ENCODE assay signal across 20 cellular contexts in the genomic region with DNA sequence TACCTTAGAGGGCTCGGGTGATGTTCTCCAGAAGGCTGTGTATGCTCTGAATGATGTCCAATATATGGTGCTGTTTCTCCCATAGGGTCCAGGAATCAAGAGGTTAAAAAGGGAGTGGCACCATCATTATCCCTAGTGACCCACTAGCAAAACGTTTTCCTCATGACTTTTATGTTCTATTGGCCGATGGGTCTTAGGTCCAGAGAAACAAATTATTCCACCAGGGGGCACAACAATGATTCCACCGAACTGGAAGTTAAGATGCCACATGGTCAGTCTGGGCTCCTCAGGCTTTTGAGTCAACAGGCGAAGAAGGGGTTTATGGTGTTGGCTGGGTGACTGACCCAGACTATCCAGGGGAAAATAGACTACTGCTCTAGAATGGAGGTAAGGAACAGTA.
DNase-seq lines count a peak whose midpoint lies in the region; ATAC-seq and TF ChIP-seq lines count a peak whose summit lies in the region.
"Had no signal": no experiment of that assay in that cellular context is flagged by ENCODE, and none has a peak within 500 bp of the region (broad histone marks: within the 10 kb centered on the region; RNA-seq: fewer than 3 reads in every experiment).

No MANE protein-coding gene starts in this region.

- no peaks in the 10 kb centered on the region for H3K4me1 ChIP-seq in GM23338 (ENCODE audit: insufficient read depth)
- H3K4me1 ChIP-seq in CD8-positive, alpha-beta memory T cell (ENCODE audit: insufficient read depth, low read length): no peaks in the 10 kb centered on the region
- H3K4me1 ChIP-seq: breast epithelium had no signal

- no peak overlapping the region for H3K27ac Mint-ChIP-seq in GM23338
- H3K27ac Mint-ChIP-seq in CD8-positive, alpha-beta memory T cell: no peak overlapping the region
- H3K27ac Mint-ChIP-seq: activated CD4-positive, alpha-beta memory T cell treated with anti-CD3 and anti-CD28 coated beads for 36 hours; activated naive CD8-positive, alpha-beta T cell treated with anti-CD3 and anti-CD28 coated beads, Interleukin-2, amount 10 ng/mL, durations not matched to agents 7 days and 5 days had no signal

- no peaks in the 10 kb centered on the region for H3K9me2 ChIP-seq in GM23338 (ENCODE audit: insufficient read depth)

- H3K4me1 Mint-ChIP-seq in GM23338: no peaks in the 10 kb centered on the region; the same call in 2 of the 3 replicates
- H3K4me1 Mint-ChIP-seq in CD8-positive, alpha-beta memory T cell: no peaks in the 10 kb centered on the region
- H3K4me1 Mint-ChIP-seq: activated naive CD8-positive, alpha-beta T cell treated with anti-CD3 and anti-CD28 coated beads, Interleukin-2, amount 10 ng/mL, durations not matched to agents 7 days and 5 days; IgD-negative memory B cell had no signal

- DNase-seq in AG09309 (ENCODE audit: low read depth): no peak
- peak; percentile 50 for DNase-seq in GM23338 (ENCODE audit: low spot score)
- peak; percentile 26 for DNase-seq in RPMI7951 (ENCODE audit: low read depth)
- DNase-seq in fibroblast of mammary gland (ENCODE audit: low read depth): peak; percentile 16
- no peak for DNase-seq in DMS79 (lab: John Stamatoyannopoulos, UW)
- DNase-seq in activated CD4-positive, alpha-beta T cell treated with anti-CD3 and anti-CD28 coated beads, Interleukin-2, amount 50 U/mL, for 48 hours: no peak
- DNase-seq in CD8-positive, alpha-beta memory T cell: no peak
- DNase-seq: activated CD4-positive, alpha-beta memory T cell treated with anti-CD3 and anti-CD28 coated beads for 36 hours; activated naive CD8-positive, alpha-beta T cell treated with anti-CD3 and anti-CD28 coated beads, Interleukin-2, amount 10 ng/mL, durations not matched to agents 7 days and 5 days; activated T-cell treated with anti-CD3 and anti-CD28 coated beads, Interleukin-2, amount 50 U/mL, for 48 hours; left cardiac atrium; NCI-H1436; NCI-H345; ovary; stimulated activated CD4-positive, alpha-beta T cell treated with anti-CD3 and anti-CD28 coated beads, Interleukin-4, amount 100 ng/mL, for 24 hours had no signal

- CTCF ChIA-PET in CD8-positive, alpha-beta memory T cell (lab: Charles Lee): no interaction called here

- peak; percentile 6 for TF ChIP-seq CTCF in AG09309 (IDR thresholded peaks at IDR 0.05; ENCODE audit: control insufficient read depth, insufficient read depth, low read depth, low read length, missing control alignments)
- peak; percentile 43 to 51 for TF ChIP-seq CTCF in GM23338 (conservative IDR thresholded peaks at IDR 0.05; ENCODE audit: low read depth in 2 of 2)
- no peak for TF ChIP-seq CTCF in fibroblast of mammary gland (conservative IDR thresholded peaks at IDR 0.05; ENCODE audit: control insufficient read depth, insufficient read depth, low read depth, low read length)

- POLR2A ChIA-PET in CD8-positive, alpha-beta memory T cell (lab: Charles Lee): no interaction called here

- H3K9me3 Mint-ChIP-seq in GM23338: no peaks in the 10 kb centered on the region
- H3K9me3 Mint-ChIP-seq in CD8-positive, alpha-beta memory T cell: no peaks in the 10 kb centered on the region
- H3K9me3 Mint-ChIP-seq: activated CD4-positive, alpha-beta memory T cell treated with anti-CD3 and anti-CD28 coated beads for 36 hours; activated naive CD8-positive, alpha-beta T cell treated with anti-CD3 and anti-CD28 coated beads, Interleukin-2, amount 10 ng/mL, durations not matched to agents 7 days and 5 days; IgD-negative memory B cell had no signal

- H3K4me3 ChIP-seq in AG09309 (ENCODE audit: control insufficient read depth, low read depth, low read length): no peak overlapping the region
- no peak overlapping the region for H3K4me3 ChIP-seq in GM23338
- no peak overlapping the region for H3K4me3 ChIP-seq in fibroblast of mammary gland (ENCODE audit: control insufficient read depth, low read depth, low read length)
- no peak overlapping the region for H3K4me3 ChIP-seq in CD8-positive, alpha-beta memory T cell (ENCODE audit: low read length)
- H3K4me3 ChIP-seq: breast epithelium, ovary, SK-N-MC, thoracic aorta had no signal

- ATAC-seq in GM23338 (no peak), GM21723 (IDR thresholded peaks at IDR 0.05; ENCODE audit: unreplicated experiment) (no peak)
- ATAC-seq: left cardiac atrium had no signal

- H3K79me2 ChIP-seq in GM23338 (replicated peaks; ENCODE audit: insufficient read depth): no peaks in the 10 kb centered on the region

- no peak overlapping the region for H2AFZ ChIP-seq in GM23338

- no peak overlapping the region for H3K4me3 Mint-ChIP-seq in GM23338
- no peak overlapping the region for H3K4me3 Mint-ChIP-seq in CD8-positive, alpha-beta memory T cell
- H3K4me3 Mint-ChIP-seq: activated CD4-positive, alpha-beta memory T cell treated with anti-CD3 and anti-CD28 coated beads for 36 hours; activated naive CD8-positive, alpha-beta T cell treated with anti-CD3 and anti-CD28 coated beads, Interleukin-2, amount 10 ng/mL, durations not matched to agents 7 days and 5 days; IgD-negative memory B cell had no signal

- no peak overlapping the region for H3K27ac ChIP-seq in GM23338 (ENCODE audit: low read depth)
- H3K27ac ChIP-seq in CD8-positive, alpha-beta memory T cell (ENCODE audit: low read depth, low read length): no peak overlapping the region
- H3K27ac ChIP-seq: breast epithelium, ovary, SK-N-MC, thoracic aorta had no signal

- H3K27me3 ChIP-seq in GM23338 (ENCODE audit: insufficient read depth): no peaks in the 10 kb centered on the region
- no peaks in the 10 kb centered on the region for H3K27me3 ChIP-seq in CD8-positive, alpha-beta memory T cell (ENCODE audit: insufficient read depth, low read length, poor library complexity, severe bottlenecking)
- H3K27me3 ChIP-seq: breast epithelium, ovary had no signal

- peaks cover 1% of the 10 kb centered on the region for H3K27me3 Mint-ChIP-seq in GM23338 (ENCODE audit: insufficient read depth, low read depth, poor library complexity)
- peaks cover 0 to 4% of the 10 kb centered on the region in 2 donors for H3K27me3 Mint-ChIP-seq in CD8-positive, alpha-beta memory T cell
- H3K27me3 Mint-ChIP-seq: activated CD4-positive, alpha-beta memory T cell treated with anti-CD3 and anti-CD28 coated beads for 36 hours; activated naive CD8-positive, alpha-beta T cell treated with anti-CD3 and anti-CD28 coated beads, Interleukin-2, amount 10 ng/mL, durations not matched to agents 7 days and 5 days; IgD-negative memory B cell had no signal

- no peak overlapping the region for H3K4me2 ChIP-seq in GM23338

- H3K36me3 ChIP-seq in GM23338 (ENCODE audit: insufficient read depth): no peaks in the 10 kb centered on the region
- no peaks in the 10 kb centered on the region for H3K36me3 ChIP-seq in CD8-positive, alpha-beta memory T cell (ENCODE audit: insufficient read depth, low read length)
- H3K36me3 ChIP-seq: breast epithelium, ovary, thoracic aorta had no signal

- peaks cover 5% of the 10 kb centered on the region; the same call in 2 of the 3 replicates for H3K36me3 Mint-ChIP-seq in GM23338 (ENCODE audit: low read depth)
- H3K36me3 Mint-ChIP-seq in CD8-positive, alpha-beta memory T cell: no peaks in the 10 kb centered on the region
- H3K36me3 Mint-ChIP-seq: activated CD4-positive, alpha-beta memory T cell treated with anti-CD3 and anti-CD28 coated beads for 36 hours; activated naive CD8-positive, alpha-beta T cell treated with anti-CD3 and anti-CD28 coated beads, Interleukin-2, amount 10 ng/mL, durations not matched to agents 7 days and 5 days; IgD-negative memory B cell had no signal

- H3F3A ChIP-seq in GM23338 (replicated peaks; ENCODE audit: low read depth): no peaks in the 10 kb centered on the region

- H3K9me3 ChIP-seq in CD8-positive, alpha-beta memory T cell (ENCODE audit: low read length): no peaks in the 10 kb centered on the region
- H3K9me3 ChIP-seq: breast epithelium, ovary, thoracic aorta had no signal

- no peaks in the 10 kb centered on the region; the same call in 1 of the 2 replicates for H4K20me1 ChIP-seq in GM23338 (replicated peaks; ENCODE audit: insufficient read depth)

TF ChIP-seq in GM23338, 12 proteins besides CTCF, POLR2A, EP300 and RAD21 (continues in another document):
- TF ChIP-seq ZNF331 (CRISPR knock-in tag; IDR thresholded peaks at IDR 0.05; ENCODE audit: low read depth): no peak
- no peak for TF ChIP-seq EZH2phosphoT487 (IDR thresholded peaks at IDR 0.05; ENCODE audit: unreplicated experiment)

Comparison
In these comparisons a context has a peak if more than half of its experiments do, and no peak if none do; other contexts are left out.
1. DNase-seq: peak in GM23338 (single experiment), RPMI7951 (single experiment) and fibroblast of mammary gland (single experiment); none in AG09309 (single experiment), DMS79 (single experiment), activated CD4-positive, alpha-beta T cell treated with anti-CD3 and anti-CD28 coated beads, Interleukin-2, amount 50 U/mL, for 48 hours (0 of 2) and CD8-positive, alpha-beta memory T cell (0 of 5).